In genomic region chr1:212315907-212316306, GRCh38 we compare ENCODE assay signal across 9 cellular contexts. TPM values are rescaled to one million over a fixed set of nuclear protein-coding genes. Genes with fewer than 3 reads are reported as not detected.
DNase-seq lines count a peak whose midpoint lies in the region; ATAC-seq and TF ChIP-seq lines count a peak whose summit lies in the region.
"Had no signal": no experiment of that assay in that cellular context is flagged by ENCODE, and none has a peak within 500 bp of the region (broad histone marks: within the 10 kb centered on the region; RNA-seq: fewer than 3 reads in every experiment).

No MANE protein-coding gene starts in this region.

- POLR2A ChIA-PET in AG04450 (lab: Yijun Ruan, JAX) = no interaction called here

- CTCF ChIA-PET in AG04450 (lab: Charles Lee) = interaction anchor here (0.5 to 1.4 kb wide), 4 partner anchors 233 to 266 kb away, joined by 3 to 9 read pairs (median 4); no protein-coding TSS in a partner anchor

- TF ChIP-seq POLR2A in thyroid gland (IDR thresholded peaks at IDR 0.05) (no peak), GM18505 (IDR thresholded peaks at IDR 0.05; ENCODE audit: borderline replicate concordance, extremely low read depth, insufficient read depth, insufficient read length) (no peak)

- H3K9me3 ChIP-seq in AG04450 (ENCODE audit: control insufficient read depth, insufficient read depth, low read length) = no peaks in the 10 kb centered on the region
- H3K9me3 ChIP-seq in thyroid gland = no peaks in the 10 kb centered on the region
- H3K9me3 ChIP-seq: adrenal gland had no signal

- H3K27me3 ChIP-seq in AG04450 (ENCODE audit: control insufficient read depth, insufficient read depth, low read length) (no peaks in the 10 kb centered on the region), thyroid gland (no peaks in the 10 kb centered on the region)
- H3K27me3 ChIP-seq: adrenal gland had no signal

- H3K27ac ChIP-seq in AG04450 (ENCODE audit: low read depth, low read length) = no peak overlapping the region
- no peak overlapping the region for H3K27ac ChIP-seq in thyroid gland
- H3K27ac ChIP-seq: adrenal gland had no signal

- ATAC-seq in GM18867 (IDR thresholded peaks at IDR 0.05; ENCODE audit: unreplicated experiment) = peak; percentile 49
- no peak for ATAC-seq in GM18505 (IDR thresholded peaks at IDR 0.05; ENCODE audit: unreplicated experiment)

- peaks cover 13 to 14% of the 10 kb centered on the region in 2 donors for H3K4me1 ChIP-seq in thyroid gland

- intact Hi-C loops in thyroid gland (cut with DNase I) = no loop called here

- in situ Hi-C loops in SK-MEL-5 (cut with HindIII; ENCODE audit: low pct_unique_long_range_greater_than_20kb, low sequenced_read_pairs) = no loop called here

- TF ChIP-seq CTCF in AG04450 (IDR thresholded peaks at IDR 0.05; ENCODE audit: low read depth, low read length) (0 out of 2 replicates have a peak, but pooled peaks have one; percentile 6), thyroid gland (IDR thresholded peaks at IDR 0.05) (peak in 3 of 6 experiments; percentile 24 to 40 (median 37))

- H3K4me3 ChIP-seq in AG04450 (ENCODE audit: low read depth, low read length) = no peak overlapping the region
- no peak overlapping the region for H3K4me3 ChIP-seq in thyroid gland (replicated peaks in 1 of 3)
- H3K4me3 ChIP-seq: adrenal gland had no signal

- H3K36me3 ChIP-seq in thyroid gland = no peaks in the 10 kb centered on the region
- H3K36me3 ChIP-seq: adrenal gland had no signal

- no peak for DNase-seq in AG04450 (ENCODE audit: low read depth, low spot score)
- DNase-seq in SK-MEL-5 (ENCODE audit: low read depth, low spot score) = peak; percentile 67
- peak; percentile 4 for DNase-seq in glomerular visceral epithelial cell (ENCODE audit: extremely low spot score)
- peak; percentile 11 to 17 for DNase-seq in thyroid gland
- DNase-seq in NCI-H2196 treated with DMSO at 0.1 percent for 48 hours (lab: John Stamatoyannopoulos, UW; ENCODE audit: unreplicated experiment) = no peak
- no peak for DNase-seq in GDM1 (lab: John Stamatoyannopoulos, UW)

RNA-seq across cellular contexts. Expression of gene PPP2R5A, which starts 30.7 kb away (rescaled TPM):
- polyA plus RNA-seq in AG04450 (2011; rRNA removed) = 23.0 and 31.5 TPM in 2 replicates
- 5.3 and 9.6 TPM in 2 replicates for polyA minus RNA-seq in AG04450 (2011; rRNA and poly(A)+ RNA removed)
- 55.8 and 60.0 TPM in 2 replicates for total RNA-seq in SK-MEL-5 (2014; rRNA removed; shearing (Covaris generic))
- 32.4 and 42.6 TPM in 2 replicates for polyA plus RNA-seq in SK-MEL-5 (2015; cell fraction: cytosol; rRNA removed)
- polyA plus RNA-seq in SK-MEL-5 (2015; cell fraction: nucleus; rRNA removed) = 18.2 and 26.7 TPM in 2 replicates
- total RNA-seq in thyroid gland = 10 to 100 TPM; 62.7 to 81.5 (median 70.1) TPM

Comparison
In these comparisons a context has a peak if more than half of its experiments do, and no peak if none do; other contexts are left out.
1. DNase-seq: peak in SK-MEL-5 (single experiment), glomerular visceral epithelial cell (single experiment) and thyroid gland (2 of 2); none in AG04450 (single experiment), NCI-H2196 treated with DMSO at 0.1 percent for 48 hours (single experiment) and GDM1 (single experiment).